8 cellular contexts compared by ENCODE assay signal in genomic region chr14:68607081-68607851, GRCh38.
DNase-seq lines count a peak whose midpoint lies in the region; TF ChIP-seq lines count a peak whose summit lies in the region.
"Had no signal": no experiment of that assay in that cellular context is flagged by ENCODE, and none has a peak within 500 bp of the region (broad histone marks: within the 10 kb centered on the region; RNA-seq: fewer than 3 reads in every experiment).

No MANE protein-coding gene starts in this region.

- no peak for TF ChIP-seq EP300 in stomach (IDR thresholded peaks at IDR 0.05)

- H3K4me3 ChIP-seq in adrenal gland: no peak overlapping the region
- no peak overlapping the region for H3K4me3 ChIP-seq in stomach

- H3K27me3 ChIP-seq in adrenal gland: no peaks in the 10 kb centered on the region
- H3K27me3 ChIP-seq in stomach: no peaks in the 10 kb centered on the region

- intact Hi-C loops in adrenal gland (cut with DNase I) (no loop called here), stomach (cut with DNase I; ENCODE audit: low total_unique reads) (no loop called here)

- H3K9me3 ChIP-seq in adrenal gland (replicated peaks in 1 of 3) (no peaks in the 10 kb centered on the region), stomach (peaks cover 0 to 6% (median 0%) of the 10 kb centered on the region in 4 donors)

- TF ChIP-seq CTCF in adrenal gland (IDR thresholded peaks at IDR 0.05): no peak
- no peak for TF ChIP-seq CTCF in stomach (IDR thresholded peaks at IDR 0.05)

- H3K36me3 ChIP-seq in adrenal gland (replicated peaks in 1 of 2) (no peaks in the 10 kb centered on the region), stomach (no peaks in the 10 kb centered on the region)

- peak overlapping the region in 4 of 5 donors; percentile 42 to 80 (median 64) for H3K27ac ChIP-seq in adrenal gland
- H3K27ac ChIP-seq in stomach: peak overlapping the region; percentile 71 to 88 (median 84)

- peaks cover 0 to 14% of the 10 kb centered on the region in 2 donors for H3K4me1 ChIP-seq in adrenal gland (replicated peaks in 1 of 2)
- peaks cover 40 to 63% (median 50%) of the 10 kb centered on the region in 4 donors for H3K4me1 ChIP-seq in stomach

- no peak for TF ChIP-seq POLR2A in adrenal gland (IDR thresholded peaks at IDR 0.05)
- TF ChIP-seq POLR2A in stomach (IDR thresholded peaks at IDR 0.05): no peak

- 60 to 67% (median 65%) methylated on average over 16 of the region's 16 CpGs for WGBS in adrenal gland, 4 donors
- 28 to 37% (median 34%) methylated on average over 16 of the region's 16 CpGs for WGBS in stomach, 5 donors

- DNase-seq in KG1 (lab: John Stamatoyannopoulos, UW) (peak; percentile 18), adrenal gland (no peak), left kidney (ENCODE audit: low read depth, low spot score) (peak; percentile 97), stomach (peak; percentile 38), HT-29 (ENCODE audit: low spot score) (no peak), A172 (ENCODE audit: low spot score) (no peak), GM19240 (ENCODE audit: insufficient read length, low spot score) (no peak)
- DNase-seq: stimulated activated naive CD4-positive, alpha-beta T cell had no signal

Comparison
In these comparisons a context has a peak if more than half of its experiments do, and no peak if none do; other contexts are left out.
1. DNase-seq: peak in KG1 (single experiment), left kidney (single experiment) and stomach (single experiment); none in adrenal gland (0 of 7), HT-29 (single experiment), A172 (single experiment) and GM19240 (single experiment).